ENCODE assay signal across 9 cellular contexts in the genomic region with DNA sequence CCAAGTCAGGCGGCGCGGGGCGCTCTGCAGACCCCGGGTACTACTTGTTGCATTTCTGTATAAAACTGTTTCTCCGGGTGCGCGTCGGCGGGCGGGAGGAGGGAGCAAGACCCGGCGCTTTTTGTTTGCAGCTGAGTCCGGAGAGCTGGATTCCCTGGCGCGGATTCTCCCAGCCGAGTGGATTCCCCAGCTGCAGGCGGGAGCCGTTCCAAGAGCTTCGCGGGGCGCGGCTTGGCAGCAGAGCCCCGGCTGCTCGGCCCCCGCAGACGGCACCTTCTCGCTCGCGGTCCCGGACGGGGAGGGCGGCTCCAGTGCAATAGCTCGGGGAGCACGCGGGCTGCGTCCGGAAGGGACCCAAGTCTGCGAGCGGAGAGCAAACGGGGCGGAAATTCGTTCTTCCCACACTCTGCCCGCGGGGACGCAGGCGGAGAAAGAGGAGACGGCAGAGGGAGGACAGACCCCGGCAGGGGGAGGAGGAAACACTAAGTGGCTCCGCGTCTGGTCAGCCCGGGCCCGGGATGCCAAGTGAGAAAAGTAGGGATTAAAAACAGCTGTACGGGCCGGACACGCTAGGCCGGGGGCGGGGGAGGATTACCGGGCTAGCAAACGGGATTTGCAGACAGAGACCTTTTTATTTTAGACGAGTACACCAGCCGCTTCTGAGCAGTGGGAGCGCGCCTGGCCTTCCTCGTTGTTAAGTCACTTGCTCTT. TPM values are rescaled to one million over a fixed set of nuclear protein-coding genes. Genes with fewer than 3 reads are reported as not detected.
A peak's percentile ranks its signal among the peaks of the same experiment; 100 is the strongest.
DNase-seq lines count a peak whose midpoint lies in the region; ATAC-seq and TF ChIP-seq lines count a peak whose summit lies in the region.
"Had no signal": no experiment of that assay in that cellular context is flagged by ENCODE, and none has a peak within 500 bp of the region (broad histone marks: within the 10 kb centered on the region; RNA-seq: fewer than 3 reads in every experiment).

A gene with protein sequence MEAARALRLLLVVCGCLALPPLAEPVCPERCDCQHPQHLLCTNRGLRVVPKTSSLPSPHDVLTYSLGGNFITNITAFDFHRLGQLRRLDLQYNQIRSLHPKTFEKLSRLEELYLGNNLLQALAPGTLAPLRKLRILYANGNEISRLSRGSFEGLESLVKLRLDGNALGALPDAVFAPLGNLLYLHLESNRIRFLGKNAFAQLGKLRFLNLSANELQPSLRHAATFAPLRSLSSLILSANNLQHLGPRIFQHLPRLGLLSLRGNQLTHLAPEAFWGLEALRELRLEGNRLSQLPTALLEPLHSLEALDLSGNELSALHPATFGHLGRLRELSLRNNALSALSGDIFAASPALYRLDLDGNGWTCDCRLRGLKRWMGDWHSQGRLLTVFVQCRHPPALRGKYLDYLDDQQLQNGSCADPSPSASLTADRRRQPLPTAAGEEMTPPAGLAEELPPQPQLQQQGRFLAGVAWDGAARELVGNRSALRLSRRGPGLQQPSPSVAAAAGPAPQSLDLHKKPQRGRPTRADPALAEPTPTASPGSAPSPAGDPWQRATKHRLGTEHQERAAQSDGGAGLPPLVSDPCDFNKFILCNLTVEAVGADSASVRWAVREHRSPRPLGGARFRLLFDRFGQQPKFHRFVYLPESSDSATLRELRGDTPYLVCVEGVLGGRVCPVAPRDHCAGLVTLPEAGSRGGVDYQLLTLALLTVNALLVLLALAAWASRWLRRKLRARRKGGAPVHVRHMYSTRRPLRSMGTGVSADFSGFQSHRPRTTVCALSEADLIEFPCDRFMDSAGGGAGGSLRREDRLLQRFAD (minus strand): TSS at position 96 of the 711 bp plus-strand sequence. CDS start 284 bp downstream, outside the sequence.

- in situ Hi-C loops in mammary epithelial cell (cut with MboI; ENCODE audit: low sequenced_read_pairs in 2 of 2) = loop anchor here in 1 of 2 donors (5.0 kb wide), 1 partner anchor 149 kb away; no protein-coding TSS in a partner anchor

- H3K4me3 ChIP-seq in BLaER1 (peak within 1 kb of the TSS; percentile 66), mammary epithelial cell (replicated peaks in 1 of 3; ENCODE audit: insufficient read depth in 1 of 3, low read depth in 2 of 3, low read length in 3 of 3) (peak within 1 kb of the TSS in 2 of 3 experiments; percentile 23 to 29), iPS-18c (ENCODE audit: insufficient read depth, low read depth, low read length) (peak within 1 kb of the TSS; percentile 61), rectal smooth muscle tissue (ENCODE audit: low read length) (peak within 1 kb of the TSS; percentile 65)

- H3K4me2 ChIP-seq in BLaER1 = peak within 1 kb of the TSS; percentile 90
- peak within 1 kb of the TSS; percentile 78 for H3K4me2 ChIP-seq in mammary epithelial cell (ENCODE audit: insufficient read depth, low read depth, low read length)

- CTCF ChIA-PET in mammary epithelial cell (lab: Charles Lee; ENCODE audit: low non-redundant PET) = no interaction called here

- H3K27ac ChIP-seq in BLaER1 = peak within 1 kb of the TSS; percentile 79; the same call in 1 of the 2 replicates
- H3K27ac ChIP-seq in mammary epithelial cell (ENCODE audit: insufficient read depth, low read depth, low read length) = no peak within 1 kb of the TSS
- H3K27ac ChIP-seq in rectal smooth muscle tissue (ENCODE audit: low read depth, low read length) = peak within 1 kb of the TSS; percentile 20

- no peak for ATAC-seq in HG02678 (IDR thresholded peaks at IDR 0.05; ENCODE audit: unreplicated experiment)
- ATAC-seq: HCT116 had no signal

- H3K36me3 ChIP-seq in BLaER1 (no peaks in the 10 kb centered on the region), mammary epithelial cell (ENCODE audit: insufficient read depth, low read length) (no peaks in the 10 kb centered on the region), rectal smooth muscle tissue (ENCODE audit: control insufficient read depth, insufficient read depth, low read length) (no peaks in the 10 kb centered on the region)

- H4K20me1 ChIP-seq in BLaER1 = no peaks in the 10 kb centered on the region
- peaks cover 2% of the 10 kb centered on the region for H4K20me1 ChIP-seq in mammary epithelial cell (ENCODE audit: insufficient read depth, low read length)

- H3K9ac ChIP-seq in BLaER1 (peak within 1 kb of the TSS; percentile 43; the same call in 1 of the 2 replicates), mammary epithelial cell (ENCODE audit: insufficient read depth, low read length) (no peak within 1 kb of the TSS), rectal smooth muscle tissue (ENCODE audit: low read length) (no peak within 1 kb of the TSS)

- H3K9me3 ChIP-seq in BLaER1 (peaks cover 25% of the 10 kb centered on the region), mammary epithelial cell (replicated peaks; ENCODE audit: insufficient read depth, low read length) (peaks cover 2% of the 10 kb centered on the region), iPS-18c (ENCODE audit: control insufficient read depth, insufficient read depth, low read length) (no peaks in the 10 kb centered on the region)

- TF ChIP-seq CTCF in mammary epithelial cell (conservative IDR thresholded peaks at IDR 0.05 in 1 of 2, IDR thresholded peaks at IDR 0.05 in 1 of 2; ENCODE audit: extremely low read depth in 1 of 2, insufficient read depth in 1 of 2, low read depth in 1 of 2, low read length in 2 of 2) = no peak

- peak within 1 kb of the TSS; percentile 65 for H2AFZ ChIP-seq in mammary epithelial cell (ENCODE audit: low read depth, low read length)

- BruUV-seq in mammary epithelial cell (replicated peaks; lab: Mats Ljungman, UMichigan) = no TSS peak

- WGBS in mammary epithelial cell (ENCODE audit: low coverage, missing lambda C conversion rate) = 19% methylated on average over 6 of the region's 65 CpGs

- intact Hi-C loops in mammary epithelial cell (cut with micrococcal nuclease) = no loop called here

- DNase-seq in mammary epithelial cell = no peak
- DNase-seq in NCI-H226 = no peak
- DNase-seq in activated gamma-delta T cell treated with Interleukin-2 at 50 U/mL for 16 hours = no peak

- H3K79me2 ChIP-seq in mammary epithelial cell (ENCODE audit: insufficient read depth, low read length) = no peaks in the 10 kb centered on the region

- TF ChIP-seq EP300 in Ishikawa (IDR thresholded peaks at IDR 0.05; ENCODE audit: borderline replicate concordance) = no peak; the same call in 1 of the 2 replicates

- TF ChIP-seq RAD21 in Ishikawa (IDR thresholded peaks at IDR 0.05; ENCODE audit: low read depth) = peak; percentile 11; the same call in 1 of the 2 replicates

- H3K27me3 ChIP-seq in BLaER1 (peaks cover 30% of the 10 kb centered on the region), mammary epithelial cell (ENCODE audit: insufficient read depth, low read length) (peaks cover 35% of the 10 kb centered on the region), rectal smooth muscle tissue (ENCODE audit: control insufficient read depth, insufficient read depth, low read length) (peaks cover 18% of the 10 kb centered on the region)

- H3K4me1 ChIP-seq in BLaER1 = peaks cover 58% of the 10 kb centered on the region
- peaks cover 23% of the 10 kb centered on the region for H3K4me1 ChIP-seq in mammary epithelial cell (ENCODE audit: insufficient read depth, low read length)
- H3K4me1 ChIP-seq in rectal smooth muscle tissue (ENCODE audit: control insufficient read depth, insufficient read depth, low read length) = peaks cover 6% of the 10 kb centered on the region

- dilution Hi-C loops in mammary epithelial cell (cut with HindIII; ENCODE audit: low sequenced_read_pairs) = no loop called here

TF ChIP-seq in Ishikawa, 13 proteins besides CTCF, POLR2A, EP300 and RAD21 (continues in another document):
- TF ChIP-seq, protein P1, sequence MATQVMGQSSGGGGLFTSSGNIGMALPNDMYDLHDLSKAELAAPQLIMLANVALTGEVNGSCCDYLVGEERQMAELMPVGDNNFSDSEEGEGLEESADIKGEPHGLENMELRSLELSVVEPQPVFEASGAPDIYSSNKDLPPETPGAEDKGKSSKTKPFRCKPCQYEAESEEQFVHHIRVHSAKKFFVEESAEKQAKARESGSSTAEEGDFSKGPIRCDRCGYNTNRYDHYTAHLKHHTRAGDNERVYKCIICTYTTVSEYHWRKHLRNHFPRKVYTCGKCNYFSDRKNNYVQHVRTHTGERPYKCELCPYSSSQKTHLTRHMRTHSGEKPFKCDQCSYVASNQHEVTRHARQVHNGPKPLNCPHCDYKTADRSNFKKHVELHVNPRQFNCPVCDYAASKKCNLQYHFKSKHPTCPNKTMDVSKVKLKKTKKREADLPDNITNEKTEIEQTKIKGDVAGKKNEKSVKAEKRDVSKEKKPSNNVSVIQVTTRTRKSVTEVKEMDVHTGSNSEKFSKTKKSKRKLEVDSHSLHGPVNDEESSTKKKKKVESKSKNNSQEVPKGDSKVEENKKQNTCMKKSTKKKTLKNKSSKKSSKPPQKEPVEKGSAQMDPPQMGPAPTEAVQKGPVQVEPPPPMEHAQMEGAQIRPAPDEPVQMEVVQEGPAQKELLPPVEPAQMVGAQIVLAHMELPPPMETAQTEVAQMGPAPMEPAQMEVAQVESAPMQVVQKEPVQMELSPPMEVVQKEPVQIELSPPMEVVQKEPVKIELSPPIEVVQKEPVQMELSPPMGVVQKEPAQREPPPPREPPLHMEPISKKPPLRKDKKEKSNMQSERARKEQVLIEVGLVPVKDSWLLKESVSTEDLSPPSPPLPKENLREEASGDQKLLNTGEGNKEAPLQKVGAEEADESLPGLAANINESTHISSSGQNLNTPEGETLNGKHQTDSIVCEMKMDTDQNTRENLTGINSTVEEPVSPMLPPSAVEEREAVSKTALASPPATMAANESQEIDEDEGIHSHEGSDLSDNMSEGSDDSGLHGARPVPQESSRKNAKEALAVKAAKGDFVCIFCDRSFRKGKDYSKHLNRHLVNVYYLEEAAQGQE (IDR thresholded peaks at IDR 0.05; ENCODE audit: low read depth) = no peak
- TF ChIP-seq FOXM1 (IDR thresholded peaks at IDR 0.05; ENCODE audit: borderline replicate concordance, low read depth) = no peak
- TF ChIP-seq, protein P2, sequence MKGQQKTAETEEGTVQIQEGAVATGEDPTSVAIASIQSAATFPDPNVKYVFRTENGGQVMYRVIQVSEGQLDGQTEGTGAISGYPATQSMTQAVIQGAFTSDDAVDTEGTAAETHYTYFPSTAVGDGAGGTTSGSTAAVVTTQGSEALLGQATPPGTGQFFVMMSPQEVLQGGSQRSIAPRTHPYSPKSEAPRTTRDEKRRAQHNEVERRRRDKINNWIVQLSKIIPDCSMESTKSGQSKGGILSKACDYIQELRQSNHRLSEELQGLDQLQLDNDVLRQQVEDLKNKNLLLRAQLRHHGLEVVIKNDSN (IDR thresholded peaks at IDR 0.05) = no peak
- TF ChIP-seq NFIC (IDR thresholded peaks at IDR 0.05) = peak; percentile 74
- TF ChIP-seq CEBPB (IDR thresholded peaks at IDR 0.05) = no peak
- TF ChIP-seq TAF1 (IDR thresholded peaks at IDR 0.05; ENCODE audit: low read depth) = 0 out of 2 replicates have a peak, but pooled peaks have one; percentile 37
- peak; percentile 47; the same call in 1 of the 2 replicates for TF ChIP-seq EGR1 (IDR thresholded peaks at IDR 0.05)
- no peak for TF ChIP-seq CREB1 (IDR thresholded peaks at IDR 0.05; ENCODE audit: low read depth)
- TF ChIP-seq TCF12 (IDR thresholded peaks at IDR 0.05; ENCODE audit: low read depth) = no peak; the same call in none of the 2 replicates
- TF ChIP-seq TEAD4 (IDR thresholded peaks at IDR 0.05) = no peak

RNA-seq across cellular contexts. Expression of the gene that starts here (rescaled TPM):
- 1 to 10 TPM in 1 of 2 donors, not detected in 1; 4.5 TPM for total RNA-seq in mammary epithelial cell
- polyA plus RNA-seq in mammary epithelial cell = 0.01 TPM
- 0.10 TPM for polyA minus RNA-seq in mammary epithelial cell
